In genomic region chr6:100719883-100720682, GRCh38 we compare ENCODE assay signal across 8 cellular contexts.
A peak's percentile ranks its signal among the peaks of the same experiment; 100 is the strongest.
DNase-seq lines count a peak whose midpoint lies in the region; ATAC-seq and TF ChIP-seq lines count a peak whose summit lies in the region.

No MANE protein-coding gene starts in this region.

- DNase-seq in activated naive CD8-positive, alpha-beta T cell treated with anti-CD3 and anti-CD28 coated beads, Interleukin-2, amount 10 ng/mL, durations not matched to agents 7 days and 5 days, result no peak
- no peak for DNase-seq in activated naive CD8-positive, alpha-beta T cell treated with anti-CD3 and anti-CD28 coated beads for 36 hours
- DNase-seq in Jurkat, Clone E6-1 (ENCODE audit: low read depth, low spot score), result peak; percentile 35
- DNase-seq in WTC11 (ENCODE audit: low spot score), result no peak
- peak; percentile 41 for DNase-seq in iris pigment epithelial cell (ENCODE audit: low read depth)
- no peak for DNase-seq in HuH-7 (ENCODE audit: low spot score)
- DNase-seq in NK-92 (lab: John Stamatoyannopoulos, UW; ENCODE audit: unreplicated experiment), result no peak
- DNase-seq in mucosa of descending colon, result no peak

- H3K4me3 ChIP-seq in Jurkat, Clone E6-1 (ENCODE audit: low read length), result no peak overlapping the region
- no peak overlapping the region for H3K4me3 ChIP-seq in mucosa of descending colon

- POLR2A ChIA-PET in activated naive CD8-positive, alpha-beta T cell treated with anti-CD3 and anti-CD28 coated beads, Interleukin-2, amount 10 ng/mL, durations not matched to agents 7 days and 5 days (lab: Charles Lee), result interaction anchor here (0.6 kb wide), 1 partner anchor 10 kb away, joined by 3 read pairs; no protein-coding TSS in a partner anchor
- POLR2A ChIA-PET in WTC11 (lab: Charles Lee), result interaction anchor here (1.1 kb wide), 1 partner anchor 613 kb away, joined by 4 read pairs; no protein-coding TSS in a partner anchor

- intact Hi-C loops in mucosa of descending colon (cut with DNase I, micrococcal nuclease), result no loop called here

- peak overlapping the region; percentile 11 for H3K4me3 Mint-ChIP-seq in activated naive CD8-positive, alpha-beta T cell treated with anti-CD3 and anti-CD28 coated beads, Interleukin-2, amount 10 ng/mL, durations not matched to agents 7 days and 5 days
- no peak overlapping the region for H3K4me3 Mint-ChIP-seq in activated naive CD8-positive, alpha-beta T cell treated with anti-CD3 and anti-CD28 coated beads for 36 hours
- H3K4me3 Mint-ChIP-seq in WTC11, result no peak overlapping the region

- peaks cover 25% of the 10 kb centered on the region for H3K36me3 Mint-ChIP-seq in activated naive CD8-positive, alpha-beta T cell treated with anti-CD3 and anti-CD28 coated beads, Interleukin-2, amount 10 ng/mL, durations not matched to agents 7 days and 5 days
- H3K36me3 Mint-ChIP-seq in activated naive CD8-positive, alpha-beta T cell treated with anti-CD3 and anti-CD28 coated beads for 36 hours, result peaks cover 25% of the 10 kb centered on the region
- no peaks in the 10 kb centered on the region for H3K36me3 Mint-ChIP-seq in WTC11

- TF ChIP-seq CTCF in WTC11 (IDR thresholded peaks at IDR 0.05) (peak; percentile 21; the same call in 1 of the 2 replicates), mucosa of descending colon (IDR thresholded peaks at IDR 0.05) (no peak)

- CTCF ChIA-PET in WTC11 (lab: Charles Lee), result interaction anchor here (0.6 to 1.3 kb wide), 13 partner anchors 9 to 852 kb away, joined by 3 to 9 read pairs (median 4); no protein-coding TSS in a partner anchor

- H3K36me3 ChIP-seq in mucosa of descending colon (ENCODE audit: low read depth), result no peaks in the 10 kb centered on the region

- H3K9me3 ChIP-seq in mucosa of descending colon, result peaks cover 3% of the 10 kb centered on the region

- H3K4me1 Mint-ChIP-seq in activated naive CD8-positive, alpha-beta T cell treated with anti-CD3 and anti-CD28 coated beads, Interleukin-2, amount 10 ng/mL, durations not matched to agents 7 days and 5 days, result peaks cover 8% of the 10 kb centered on the region
- peaks cover 15% of the 10 kb centered on the region for H3K4me1 Mint-ChIP-seq in activated naive CD8-positive, alpha-beta T cell treated with anti-CD3 and anti-CD28 coated beads for 36 hours
- peaks cover 7% of the 10 kb centered on the region; the same call in 1 of the 2 replicates for H3K4me1 Mint-ChIP-seq in WTC11

- no peak overlapping the region for H3K27ac Mint-ChIP-seq in activated naive CD8-positive, alpha-beta T cell treated with anti-CD3 and anti-CD28 coated beads, Interleukin-2, amount 10 ng/mL, durations not matched to agents 7 days and 5 days
- no peak overlapping the region for H3K27ac Mint-ChIP-seq in activated naive CD8-positive, alpha-beta T cell treated with anti-CD3 and anti-CD28 coated beads for 36 hours
- no peak overlapping the region for H3K27ac Mint-ChIP-seq in WTC11

- H3K9me3 Mint-ChIP-seq in activated naive CD8-positive, alpha-beta T cell treated with anti-CD3 and anti-CD28 coated beads, Interleukin-2, amount 10 ng/mL, durations not matched to agents 7 days and 5 days, result no peaks in the 10 kb centered on the region
- H3K9me3 Mint-ChIP-seq in activated naive CD8-positive, alpha-beta T cell treated with anti-CD3 and anti-CD28 coated beads for 36 hours, result peaks cover 2% of the 10 kb centered on the region
- H3K9me3 Mint-ChIP-seq in WTC11, result no peaks in the 10 kb centered on the region

- no peaks in the 10 kb centered on the region for H3K4me1 ChIP-seq in mucosa of descending colon (ENCODE audit: low read depth)

- ATAC-seq in activated naive CD8-positive, alpha-beta T cell treated with anti-CD3 and anti-CD28 coated beads, Interleukin-2, amount 10 ng/mL, durations not matched to agents 7 days and 5 days (ENCODE audit: low read depth), result no peak
- ATAC-seq in WTC11, result no peak
- no peak for ATAC-seq in mucosa of descending colon

- H3K27me3 Mint-ChIP-seq in activated naive CD8-positive, alpha-beta T cell treated with anti-CD3 and anti-CD28 coated beads, Interleukin-2, amount 10 ng/mL, durations not matched to agents 7 days and 5 days, result no peaks in the 10 kb centered on the region
- H3K27me3 Mint-ChIP-seq in activated naive CD8-positive, alpha-beta T cell treated with anti-CD3 and anti-CD28 coated beads for 36 hours, result no peaks in the 10 kb centered on the region
- H3K27me3 Mint-ChIP-seq in WTC11 (ENCODE audit: low read depth), result no peaks in the 10 kb centered on the region

TF ChIP-seq in WTC11, 78 proteins besides CTCF, POLR2A, EP300 and RAD21:
- TF ChIP-seq USF2 (CRISPR knock-in tag; IDR thresholded peaks at IDR 0.05) (no peak), ZNF263 (CRISPR knock-in tag; IDR thresholded peaks at IDR 0.05; ENCODE audit: low read depth) (no peak)

Comparison
In these comparisons a context has a peak if more than half of its experiments do, and no peak if none do; other contexts are left out.
1. DNase-seq: peak in Jurkat, Clone E6-1 (single experiment) and iris pigment epithelial cell (single experiment); none in activated naive CD8-positive, alpha-beta T cell treated with anti-CD3 and anti-CD28 coated beads, Interleukin-2, amount 10 ng/mL, durations not matched to agents 7 days and 5 days (single experiment), activated naive CD8-positive, alpha-beta T cell treated with anti-CD3 and anti-CD28 coated beads for 36 hours (single experiment), WTC11 (single experiment), HuH-7 (single experiment), NK-92 (single experiment) and mucosa of descending colon (0 of 3).